20 cellular contexts compared by ENCODE assay signal in genomic region chr15:50184863-50185504, GRCh38. TPM values are rescaled to one million over a fixed set of nuclear protein-coding genes. Genes with fewer than 3 reads are reported as not detected.
"Had no signal": no experiment of that assay in that cellular context is flagged by ENCODE, and none has a peak within 500 bp of the region (broad histone marks: within the 10 kb centered on the region; RNA-seq: fewer than 3 reads in every experiment).

No MANE protein-coding gene starts in this region.

- H3K27ac ChIP-seq: ovary, psoas muscle, thoracic aorta, upper lobe of right lung had no signal

- H3K4me1 ChIP-seq: psoas muscle had no signal

- H3K9me3 ChIP-seq: ovary, psoas muscle, thoracic aorta, upper lobe of right lung had no signal

- H3K4me3 Mint-ChIP-seq: activated CD4-positive, alpha-beta memory T cell treated with anti-CD3 and anti-CD28 coated beads for 36 hours; activated naive CD4-positive, alpha-beta T cell treated with anti-CD3 and anti-CD28 coated beads, Interleukin-2, amount 50 U/mL, for 24 hours; activated T-cell treated with anti-CD3 and anti-CD28 coated beads, Interleukin-2, amount 50 U/mL, for 24 hours; memory B cell; stimulated activated memory B cell treated with anti-CD40 and anti-IgM and Interleukin-4, amounts not matched to agents 10 μg/mL and 1 μg/mL and 100 μg/mL, for 72 hours; T-helper 17 cell had no signal

- H3K36me3 Mint-ChIP-seq: activated naive CD4-positive, alpha-beta T cell treated with anti-CD3 and anti-CD28 coated beads, Interleukin-2, amount 50 U/mL, for 24 hours; memory B cell; stimulated activated memory B cell treated with anti-CD40 and anti-IgM and Interleukin-4, amounts not matched to agents 10 μg/mL and 1 μg/mL and 100 μg/mL, for 72 hours had no signal

- FAIRE-seq: bronchial epithelial cell, frontal cortex, keratinocyte had no signal

- H3K9me3 Mint-ChIP-seq: activated CD4-positive, alpha-beta memory T cell treated with anti-CD3 and anti-CD28 coated beads for 36 hours; activated naive CD4-positive, alpha-beta T cell treated with anti-CD3 and anti-CD28 coated beads, Interleukin-2, amount 50 U/mL, for 24 hours; activated T-cell treated with anti-CD3 and anti-CD28 coated beads, Interleukin-2, amount 50 U/mL, for 24 hours; memory B cell; naive thymus-derived CD4-positive, alpha-beta T cell; stimulated activated memory B cell treated with anti-CD40 and anti-IgM and Interleukin-4, amounts not matched to agents 10 μg/mL and 1 μg/mL and 100 μg/mL, for 72 hours had no signal

- H3K36me3 ChIP-seq: ovary, thoracic aorta, upper lobe of right lung had no signal

- H3K27ac Mint-ChIP-seq: activated CD4-positive, alpha-beta memory T cell treated with anti-CD3 and anti-CD28 coated beads for 36 hours; activated naive CD4-positive, alpha-beta T cell treated with anti-CD3 and anti-CD28 coated beads, Interleukin-2, amount 50 U/mL, for 24 hours; activated T-cell treated with anti-CD3 and anti-CD28 coated beads, Interleukin-2, amount 50 U/mL, for 24 hours; memory B cell; stimulated activated memory B cell treated with anti-CD40 and anti-IgM and Interleukin-4, amounts not matched to agents 10 μg/mL and 1 μg/mL and 100 μg/mL, for 72 hours; T-helper 17 cell had no signal

- ATAC-seq: left ventricle myocardium superior; naive thymus-derived CD4-positive, alpha-beta T cell; psoas muscle; sciatic nerve; stimulated activated memory B cell treated with anti-CD40 and anti-IgM and Interleukin-4, amounts not matched to agents 10 μg/mL and 1 μg/mL and 100 μg/mL, for 72 hours; T-helper 17 cell; upper lobe of right lung had no signal

- H3K27me3 ChIP-seq: ovary had no signal

- H3K4me3 ChIP-seq: ovary, psoas muscle, thoracic aorta, upper lobe of right lung had no signal

- DNase-seq: activated CD4-positive, alpha-beta memory T cell treated with anti-CD3 and anti-CD28 coated beads for 36 hours; activated gamma-delta T cell; activated T-cell treated with anti-CD3 and anti-CD28 coated beads, Interleukin-2, amount 50 U/mL, for 24 hours; cerebellar nuclear complex; effector CD4-positive, alpha-beta T cell; left ventricle myocardium superior; naive thymus-derived CD4-positive, alpha-beta T cell; ovary; psoas muscle; stimulated activated CD4-positive, alpha-beta T cell treated with anti-CD3 and anti-CD28 coated beads, Interleukin-4, amount 100 ng/mL, for 24 hours; T-helper 17 cell; upper lobe of right lung had no signal

RNA-seq across cellular contexts. Expression of gene SLC27A2, which starts 3.0 kb away (rescaled TPM):
- total RNA-seq: left ventricle myocardium superior, psoas muscle had no signal
